Comparison of ENCODE assay signal across 8 cellular contexts in the genomic region with DNA sequence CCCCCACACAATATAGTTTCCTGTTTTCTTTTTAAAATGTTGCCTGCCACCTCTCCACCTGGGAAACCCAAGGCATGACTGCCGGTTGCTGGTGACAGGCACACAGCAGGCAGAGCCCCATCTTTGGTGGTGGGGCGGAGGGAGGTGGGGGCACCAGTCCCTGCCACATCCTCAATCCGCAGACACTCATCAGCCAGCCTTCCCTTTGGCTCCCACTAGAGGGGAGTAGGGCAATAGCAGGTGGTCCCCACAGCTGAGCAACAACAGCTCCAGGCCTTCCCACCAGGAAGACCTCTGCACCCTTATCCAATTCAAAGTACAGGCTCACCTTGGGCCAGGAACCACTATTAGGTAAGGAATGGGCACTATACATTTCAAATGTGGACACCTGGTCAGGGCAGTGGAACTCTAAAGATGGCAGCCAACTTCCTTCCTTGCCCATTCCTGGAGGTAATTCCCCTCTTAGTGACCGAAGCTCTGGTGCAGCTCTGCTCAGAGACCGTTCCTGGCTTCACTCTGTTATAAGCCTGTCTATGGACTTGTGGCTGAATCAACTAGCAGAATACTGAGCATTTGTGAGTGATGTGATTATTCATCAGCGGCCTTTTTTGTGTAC. TPM values are rescaled to one million over a fixed set of nuclear protein-coding genes. Genes with fewer than 3 reads are reported as not detected.
A peak's percentile ranks its signal among the peaks of the same experiment; 100 is the strongest.
DNase-seq lines count a peak whose midpoint lies in the region; ATAC-seq and TF ChIP-seq lines count a peak whose summit lies in the region.

No MANE protein-coding gene starts in this region.

- peak; percentile 27 for DNase-seq in stimulated activated CD4-positive, alpha-beta T cell treated with anti-CD3 and anti-CD28 coated beads, Interleukin-1b, Interleukin-23, amount 100 ng/mL, for 48 hours
- no peak for DNase-seq in stimulated activated CD4-positive, alpha-beta T cell treated with anti-CD3 and anti-CD28 coated beads, Interleukin-2, amount 100 ng/mL, for 48 hours
- peak; percentile 65 for DNase-seq in NCI-H1694 (lab: John Stamatoyannopoulos, UW)
- DNase-seq in astrocyte of the hippocampus (ENCODE audit: low read depth, low spot score) = peak; percentile 61
- DNase-seq in islet precursor cell = peak; percentile 88
- DNase-seq in thoracic aorta (ENCODE audit: low spot score) = no peak
- no peak for DNase-seq in SHP77 (lab: John Stamatoyannopoulos, UW)
- DNase-seq in suprapubic skin (ENCODE audit: low spot score in 2 of 2) = no peak

- no peak overlapping the region for H3K27ac ChIP-seq in thoracic aorta
- H3K27ac ChIP-seq in suprapubic skin = no peak overlapping the region

- H3K9me3 ChIP-seq in thoracic aorta (no peaks in the 10 kb centered on the region), suprapubic skin (no peaks in the 10 kb centered on the region)

- TF ChIP-seq POLR2A in suprapubic skin (IDR thresholded peaks at IDR 0.05) = no peak

- H3K4me1 ChIP-seq in thoracic aorta (ENCODE audit: control insufficient read depth in 1 of 2, low read depth in 2 of 2) (no peaks in the 10 kb centered on the region), suprapubic skin (no peaks in the 10 kb centered on the region)

- H3K27me3 ChIP-seq in thoracic aorta (replicated peaks; ENCODE audit: insufficient read depth) (no peaks in the 10 kb centered on the region), suprapubic skin (no peaks in the 10 kb centered on the region)

- ATAC-seq in thoracic aorta (ENCODE audit: insufficient number of reproducible peaks, low FRiP score, low read depth) = no peak

- no peak overlapping the region for H3K4me3 ChIP-seq in thoracic aorta
- H3K4me3 ChIP-seq in suprapubic skin = no peak overlapping the region

- peak; percentile 29 for TF ChIP-seq CTCF in thoracic aorta (IDR thresholded peaks at IDR 0.05)
- peak in 1 of 2 donors; percentile 60 for TF ChIP-seq CTCF in suprapubic skin (IDR thresholded peaks at IDR 0.05)

- H3K36me3 ChIP-seq in thoracic aorta = peaks cover 35% of the 10 kb centered on the region
- peaks cover 67% of the 10 kb centered on the region for H3K36me3 ChIP-seq in suprapubic skin

- WGBS in suprapubic skin = 77% methylated on average over 6 of the region's 6 CpGs

- TF ChIP-seq EP300 in suprapubic skin (IDR thresholded peaks at IDR 0.05) = no peak

RNA-seq across cellular contexts. Expression of a gene that starts 13.9 kb away (rescaled TPM):
- total RNA-seq in thoracic aorta (10 to 100 TPM; 12.6 to 29.9 TPM), suprapubic skin (100 to 1,000 TPM in 1 of 4 donors, 10 to 100 TPM in 3; 35.3 to 129 (median 63.6) TPM)

RNA-seq across cellular contexts. Expression of a gene that starts 14.1 kb away (rescaled TPM):
- 10 to 100 TPM; 65.1 to 70.4 TPM for total RNA-seq in thoracic aorta
- 100 to 1,000 TPM in 1 of 4 donors, 10 to 100 TPM in 3; 67.0 to 104 (median 86.3) TPM for total RNA-seq in suprapubic skin

RNA-seq across cellular contexts. Expression of a gene that starts 19.8 kb away (rescaled TPM):
- total RNA-seq in thoracic aorta (under 1 TPM; 0.27 to 0.28 TPM), suprapubic skin (10 to 100 TPM in 2 of 4 donors, 1 to 10 TPM in 2; 1.7 to 11.8 (median 8.6) TPM)

Comparison
In these comparisons a context has a peak if more than half of its experiments do, and no peak if none do; other contexts are left out.
1. DNase-seq: peak in stimulated activated CD4-positive, alpha-beta T cell treated with anti-CD3 and anti-CD28 coated beads, Interleukin-1b, Interleukin-23, amount 100 ng/mL, for 48 hours (single experiment), NCI-H1694 (single experiment), astrocyte of the hippocampus (single experiment) and islet precursor cell (single experiment); none in stimulated activated CD4-positive, alpha-beta T cell treated with anti-CD3 and anti-CD28 coated beads, Interleukin-2, amount 100 ng/mL, for 48 hours (0 of 2), thoracic aorta (single experiment), SHP77 (0 of 2) and suprapubic skin (0 of 2).